8 cellular contexts compared by ENCODE assay signal in genomic region chr2:207625014-207625755, GRCh38. TPM values are rescaled to one million over a fixed set of nuclear protein-coding genes. Genes with fewer than 3 reads are reported as not detected.
A peak's percentile ranks its signal among the peaks of the same experiment; 100 is the strongest.
DNase-seq lines count a peak whose midpoint lies in the region; ATAC-seq and TF ChIP-seq lines count a peak whose summit lies in the region.

Gene METTL21A (minus strand): TSS chr2:207625394. CDS start chr2:207624375, 1,019 bp downstream.

- H3K9me3 ChIP-seq in OCI-LY7 (ENCODE audit: low read length) (no peaks in the 10 kb centered on the region), mucosa of descending colon (no peaks in the 10 kb centered on the region)

- H3K4me1 ChIP-seq in OCI-LY7 (ENCODE audit: insufficient read depth, low read length, poor library complexity, severe bottlenecking) = peaks cover 64% of the 10 kb centered on the region
- H3K4me1 ChIP-seq in mucosa of descending colon (ENCODE audit: low read depth) = peaks cover 18% of the 10 kb centered on the region

- POLR2A ChIA-PET in OCI-LY7 (lab: Charles Lee) = interaction anchor here (0.5 to 2.4 kb wide), 19 partner anchors 9 to 641 kb away, joined by 3 to 11 read pairs (median 3); partner anchors contain the start of genes CCNYL1, CREB1, PIKFYVE and PLEKHM3

- H4K20me1 ChIP-seq in OCI-LY7 (ENCODE audit: insufficient read depth, low read length) = no peaks in the 10 kb centered on the region

- H3K4me2 ChIP-seq in OCI-LY7 (ENCODE audit: low read length) = peak within 1 kb of the TSS; percentile 98

- ATAC-seq in GM21526 (IDR thresholded peaks at IDR 0.05; ENCODE audit: low FRiP score, unreplicated experiment) (peak; percentile 63), mucosa of descending colon (peak; percentile 89)

- H3K79me2 ChIP-seq in OCI-LY7 (ENCODE audit: insufficient read depth, low read depth, low read length) = peaks cover 35% of the 10 kb centered on the region; the same call in 1 of the 2 replicates

- TF ChIP-seq CTCF in OCI-LY7 (conservative IDR thresholded peaks at IDR 0.05; ENCODE audit: low read length) (peak; percentile 54), epithelial cell of esophagus (IDR thresholded peaks at IDR 0.05; ENCODE audit: insufficient read depth, low read depth, low read length, missing control alignments) (peak; percentile 49), mucosa of descending colon (IDR thresholded peaks at IDR 0.05) (peak; percentile 28)

- intact Hi-C loops in OCI-LY7 (cut with micrococcal nuclease; ENCODE audit: unreplicated experiment) (loop anchor here (1.0 to 5.0 kb wide), 6 partner anchors 86 to 447 kb away; partner anchors contain the start of genes CCNYL1, CREB1, FZD5 and PLEKHM3), mucosa of descending colon (cut with DNase I, micrococcal nuclease) (no loop called here)

- peak; percentile 46 for DNase-seq in DMS114 treated with DMSO at 0.1 percent for 48 hours (lab: John Stamatoyannopoulos, UW; ENCODE audit: unreplicated experiment)
- peak; percentile 95 for DNase-seq in HuH-7 (ENCODE audit: low spot score)
- peak; percentile 94 for DNase-seq in OCI-LY7 (ENCODE audit: low spot score)
- peak; percentile 94 for DNase-seq in activated T-cell treated with anti-CD3 and anti-CD28 coated beads for 1 hour (ENCODE audit: low read depth)
- peak; percentile 84 for DNase-seq in epithelial cell of esophagus (ENCODE audit: low read depth)
- peak; percentile 89 to 96 (median 95) for DNase-seq in mucosa of descending colon
- DNase-seq in stimulated activated CD8-positive, alpha-beta memory T cell treated with anti-CD3 and anti-CD28 coated beads, Interleukin-4, amount 100 ng/mL, for 4 hours (ENCODE audit: low read depth in 2 of 2, low spot score in 1 of 2) = peak; percentile 88 to 94

- CTCF ChIA-PET in OCI-LY7 (lab: Charles Lee; ENCODE audit: unreplicated experiment) = interaction anchor here (0.6 to 2.8 kb wide), 5 partner anchors 15 to 401 kb away, joined by 3 to 9 read pairs (median 4); partner anchors contain the start of gene CCNYL1

- H3K36me3 ChIP-seq in OCI-LY7 (ENCODE audit: insufficient read depth, low read length) (peaks cover 33% of the 10 kb centered on the region), mucosa of descending colon (ENCODE audit: low read depth) (no peaks in the 10 kb centered on the region)

- BruUV-seq in OCI-LY7 (replicated peaks; lab: Mats Ljungman, UMichigan) = no TSS peak

- no peaks in the 10 kb centered on the region for H3K9me2 ChIP-seq in OCI-LY7 (ENCODE audit: insufficient read depth, low read length)

- H3K27ac ChIP-seq in OCI-LY7 (ENCODE audit: low read depth, low read length, poor library complexity, severe bottlenecking) = peak within 1 kb of the TSS; percentile 99

- H3K4me3 ChIP-seq in OCI-LY7 (ENCODE audit: low read depth, low read length, poor library complexity, severe bottlenecking) (peak within 1 kb of the TSS; percentile 83), epithelial cell of esophagus (ENCODE audit: low read length) (peak within 1 kb of the TSS; percentile 82), mucosa of descending colon (peak within 1 kb of the TSS; percentile 62)

- H2AFZ ChIP-seq in OCI-LY7 (ENCODE audit: low read length) = peak within 1 kb of the TSS; percentile 92

RNA-seq across cellular contexts. Expression of gene METTL21A, which starts in this region (rescaled TPM):
- 55.2 and 61.1 TPM in 2 replicates for total RNA-seq in OCI-LY7 (2014; rRNA removed; shearing (Covaris generic))
- total RNA-seq in OCI-LY7 (2022) (58.9 and 71.4 TPM in 2 replicates), mucosa of descending colon (10 to 100 TPM in 2 of 3 donors, 1 to 10 TPM in 1; 9.6 to 21.5 (median 15.2) TPM)

Comparison
In these comparisons a context has a peak if more than half of its experiments do, and no peak if none do; other contexts are left out.
1. Peak in every context shown above with its lines: DNase-seq, ATAC-seq, H3K4me3 ChIP-seq and H3K27ac ChIP-seq.